In the genomic region with DNA sequence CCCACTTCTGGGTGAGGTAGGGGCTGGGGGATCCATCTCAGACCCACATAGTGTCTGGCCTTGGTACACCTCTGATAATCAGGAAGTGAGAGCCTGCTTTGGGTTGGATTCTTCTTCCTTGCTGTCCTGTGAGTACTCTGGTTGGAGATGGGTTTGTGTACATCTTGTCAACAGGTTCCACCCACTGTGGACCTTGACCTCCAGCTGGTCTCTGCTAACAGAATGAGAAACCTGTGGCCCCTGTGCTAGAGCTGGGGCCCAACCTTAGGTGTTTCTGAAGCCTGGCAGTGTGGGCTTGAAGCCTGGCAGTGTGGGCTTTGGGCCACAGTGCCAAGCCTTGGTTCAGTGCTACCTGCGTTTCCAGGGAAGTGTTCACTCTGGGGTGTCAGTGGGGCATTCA, we compare ENCODE assay signal across 1 cellular context.
TF ChIP-seq lines count a peak whose summit lies in the region.

No MANE protein-coding gene starts in this region.

TF ChIP-seq in HepG2, 621 proteins besides CTCF, POLR2A, EP300 and RAD21 (continued from another document and continues in another):
- TF ChIP-seq PREB (CRISPR knock-in tag; IDR thresholded peaks at IDR 0.05) (no peak), ZNF205 (CRISPR knock-in tag; IDR thresholded peaks at IDR 0.05) (peak; percentile 55), NR2F2 (IDR thresholded peaks at IDR 0.05; ENCODE audit: borderline replicate concordance, low read depth) (peak; percentile 52; the same call in 1 of the 2 replicates), MTF2 (CRISPR knock-in tag; IDR thresholded peaks at IDR 0.05; ENCODE audit: borderline replicate concordance) (no peak), ZMAT5 (CRISPR knock-in tag; IDR thresholded peaks at IDR 0.05; ENCODE audit: borderline replicate concordance, low read depth) (no peak), ZNF335 (CRISPR knock-in tag; IDR thresholded peaks at IDR 0.05) (peak; percentile 73; the same call in 1 of the 2 replicates), FOXA1 (IDR thresholded peaks at IDR 0.05) (peak; percentile 71), FOXA1 (CRISPR knock-in tag; IDR thresholded peaks at IDR 0.05) (peak; percentile 98), ZNF10 (CRISPR knock-in tag; IDR thresholded peaks at IDR 0.05; ENCODE audit: borderline replicate concordance, low read depth) (no peak), ZNF160 (CRISPR knock-in tag; IDR thresholded peaks at IDR 0.05) (0 out of 2 replicates have a peak, but pooled peaks have one; percentile 14), TARDBP (CRISPR knock-in tag; IDR thresholded peaks at IDR 0.05) (peak; percentile 57; the same call in 1 of the 2 replicates), HMG20A (CRISPR knock-in tag; IDR thresholded peaks at IDR 0.05; ENCODE audit: borderline replicate concordance) (peak; percentile 82), ZNF224 (CRISPR knock-in tag; IDR thresholded peaks at IDR 0.05) (no peak), FIP1L1 (IDR thresholded peaks at IDR 0.05; ENCODE audit: borderline replicate concordance, insufficient read depth, low read depth, low read length) (no peak), DR1 (CRISPR knock-in tag; IDR thresholded peaks at IDR 0.05) (no peak), HOXA3 (CRISPR knock-in tag; IDR thresholded peaks at IDR 0.05) (peak; percentile 65; the same call in 1 of the 2 replicates), MBD4 (IDR thresholded peaks at IDR 0.05; ENCODE audit: borderline replicate concordance, low read length) (no peak), HNF4A (CRISPR knock-in tag; IDR thresholded peaks at IDR 0.05) (peak; percentile 99), ZSCAN30 (CRISPR knock-in tag; IDR thresholded peaks at IDR 0.05) (no peak), ARID2 (CRISPR knock-in tag; IDR thresholded peaks at IDR 0.05; ENCODE audit: borderline replicate concordance) (no peak), KAT7 (CRISPR knock-in tag; IDR thresholded peaks at IDR 0.05; ENCODE audit: borderline replicate concordance) (peak; percentile 77; the same call in 1 of the 2 replicates), ZFX (CRISPR knock-in tag; IDR thresholded peaks at IDR 0.05; ENCODE audit: low read depth) (peak; percentile 65; the same call in 1 of the 2 replicates), ZBTB7B (CRISPR knock-in tag; IDR thresholded peaks at IDR 0.05) (peak; percentile 55; the same call in 1 of the 2 replicates), HNF4G (IDR thresholded peaks at IDR 0.05; ENCODE audit: borderline replicate concordance, low read depth, low read length) (peak; percentile 99), HNF4G (CRISPR knock-in tag; IDR thresholded peaks at IDR 0.05; ENCODE audit: borderline replicate concordance, low read depth) (peak; percentile 87; the same call in 1 of the 2 replicates), ZNF460 (CRISPR knock-in tag; IDR thresholded peaks at IDR 0.05; ENCODE audit: borderline replicate concordance) (no peak), PITX1 (CRISPR knock-in tag; IDR thresholded peaks at IDR 0.05) (no peak; the same call in 1 of the 2 replicates), ZNF343 (CRISPR knock-in tag; IDR thresholded peaks at IDR 0.05) (no peak), ZNF350 (CRISPR knock-in tag; IDR thresholded peaks at IDR 0.05; ENCODE audit: borderline replicate concordance, low read depth) (peak; percentile 42), HOXA5 (CRISPR knock-in tag; IDR thresholded peaks at IDR 0.05) (no peak), ZNF329 (CRISPR knock-in tag; IDR thresholded peaks at IDR 0.05; ENCODE audit: low read depth) (no peak), KDM1A (CRISPR knock-in tag; IDR thresholded peaks at IDR 0.05) (peak; percentile 50; the same call in 1 of the 2 replicates), ZNF496 (CRISPR knock-in tag; IDR thresholded peaks at IDR 0.05; ENCODE audit: insufficient replicate concordance) (no peak), FOXK2 (IDR thresholded peaks at IDR 0.05) (peak; percentile 77), ZBTB42 (CRISPR knock-in tag; IDR thresholded peaks at IDR 0.05) (no peak), SOX5 (CRISPR knock-in tag; IDR thresholded peaks at IDR 0.05; ENCODE audit: borderline replicate concordance) (peak; percentile 75; the same call in 1 of the 2 replicates), KDM3A (CRISPR knock-in tag; IDR thresholded peaks at IDR 0.05; ENCODE audit: low read depth) (0 out of 2 replicates have a peak, but pooled peaks have one; percentile 75), GMEB1 (CRISPR knock-in tag; IDR thresholded peaks at IDR 0.05; ENCODE audit: borderline replicate concordance) (no peak; the same call in 1 of the 2 replicates), MEF2D (CRISPR knock-in tag; IDR thresholded peaks at IDR 0.05) (no peak), MEIS2 (CRISPR knock-in tag; IDR thresholded peaks at IDR 0.05) (0 out of 2 replicates have a peak, but pooled peaks have one; percentile 51), ZBTB3 (CRISPR knock-in tag; IDR thresholded peaks at IDR 0.05; ENCODE audit: borderline replicate concordance, low read depth) (no peak), TFDP1 (CRISPR knock-in tag; IDR thresholded peaks at IDR 0.05; ENCODE audit: borderline replicate concordance) (no peak), SPEN (CRISPR knock-in tag; IDR thresholded peaks at IDR 0.05; ENCODE audit: low read depth) (peak; percentile 62; the same call in 1 of the 2 replicates), ERF (CRISPR knock-in tag; IDR thresholded peaks at IDR 0.05) (peak; percentile 72; the same call in 1 of the 2 replicates), ZNF136 (CRISPR knock-in tag; IDR thresholded peaks at IDR 0.05; ENCODE audit: low read depth) (no peak), ZNF510 (CRISPR knock-in tag; IDR thresholded peaks at IDR 0.05; ENCODE audit: low read depth) (no peak), ETS1 (CRISPR knock-in tag; IDR thresholded peaks at IDR 0.05) (no peak), SNRNP70 (IDR thresholded peaks at IDR 0.05; ENCODE audit: low read depth, low read length) (no peak), MATR3 (CRISPR knock-in tag; IDR thresholded peaks at IDR 0.05) (no peak), KDM5B (CRISPR knock-in tag; IDR thresholded peaks at IDR 0.05; ENCODE audit: borderline replicate concordance) (no peak), RBM22 (optimal IDR thresholded peaks at IDR 0.05; ENCODE audit: low read length) (no peak)
- TF ChIP-seq, protein P1, sequence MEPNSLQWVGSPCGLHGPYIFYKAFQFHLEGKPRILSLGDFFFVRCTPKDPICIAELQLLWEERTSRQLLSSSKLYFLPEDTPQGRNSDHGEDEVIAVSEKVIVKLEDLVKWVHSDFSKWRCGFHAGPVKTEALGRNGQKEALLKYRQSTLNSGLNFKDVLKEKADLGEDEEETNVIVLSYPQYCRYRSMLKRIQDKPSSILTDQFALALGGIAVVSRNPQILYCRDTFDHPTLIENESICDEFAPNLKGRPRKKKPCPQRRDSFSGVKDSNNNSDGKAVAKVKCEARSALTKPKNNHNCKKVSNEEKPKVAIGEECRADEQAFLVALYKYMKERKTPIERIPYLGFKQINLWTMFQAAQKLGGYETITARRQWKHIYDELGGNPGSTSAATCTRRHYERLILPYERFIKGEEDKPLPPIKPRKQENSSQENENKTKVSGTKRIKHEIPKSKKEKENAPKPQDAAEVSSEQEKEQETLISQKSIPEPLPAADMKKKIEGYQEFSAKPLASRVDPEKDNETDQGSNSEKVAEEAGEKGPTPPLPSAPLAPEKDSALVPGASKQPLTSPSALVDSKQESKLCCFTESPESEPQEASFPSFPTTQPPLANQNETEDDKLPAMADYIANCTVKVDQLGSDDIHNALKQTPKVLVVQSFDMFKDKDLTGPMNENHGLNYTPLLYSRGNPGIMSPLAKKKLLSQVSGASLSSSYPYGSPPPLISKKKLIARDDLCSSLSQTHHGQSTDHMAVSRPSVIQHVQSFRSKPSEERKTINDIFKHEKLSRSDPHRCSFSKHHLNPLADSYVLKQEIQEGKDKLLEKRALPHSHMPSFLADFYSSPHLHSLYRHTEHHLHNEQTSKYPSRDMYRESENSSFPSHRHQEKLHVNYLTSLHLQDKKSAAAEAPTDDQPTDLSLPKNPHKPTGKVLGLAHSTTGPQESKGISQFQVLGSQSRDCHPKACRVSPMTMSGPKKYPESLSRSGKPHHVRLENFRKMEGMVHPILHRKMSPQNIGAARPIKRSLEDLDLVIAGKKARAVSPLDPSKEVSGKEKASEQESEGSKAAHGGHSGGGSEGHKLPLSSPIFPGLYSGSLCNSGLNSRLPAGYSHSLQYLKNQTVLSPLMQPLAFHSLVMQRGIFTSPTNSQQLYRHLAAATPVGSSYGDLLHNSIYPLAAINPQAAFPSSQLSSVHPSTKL (CRISPR knock-in tag; IDR thresholded peaks at IDR 0.05): peak; percentile 89
- TF ChIP-seq, protein P2, sequence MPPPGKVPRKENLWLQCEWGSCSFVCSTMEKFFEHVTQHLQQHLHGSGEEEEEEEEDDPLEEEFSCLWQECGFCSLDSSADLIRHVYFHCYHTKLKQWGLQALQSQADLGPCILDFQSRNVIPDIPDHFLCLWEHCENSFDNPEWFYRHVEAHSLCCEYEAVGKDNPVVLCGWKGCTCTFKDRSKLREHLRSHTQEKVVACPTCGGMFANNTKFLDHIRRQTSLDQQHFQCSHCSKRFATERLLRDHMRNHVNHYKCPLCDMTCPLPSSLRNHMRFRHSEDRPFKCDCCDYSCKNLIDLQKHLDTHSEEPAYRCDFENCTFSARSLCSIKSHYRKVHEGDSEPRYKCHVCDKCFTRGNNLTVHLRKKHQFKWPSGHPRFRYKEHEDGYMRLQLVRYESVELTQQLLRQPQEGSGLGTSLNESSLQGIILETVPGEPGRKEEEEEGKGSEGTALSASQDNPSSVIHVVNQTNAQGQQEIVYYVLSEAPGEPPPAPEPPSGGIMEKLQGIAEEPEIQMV (CRISPR knock-in tag; IDR thresholded peaks at IDR 0.05; ENCODE audit: low read depth): no peak
